In genomic region chr1:231183875-231184590, GRCh38 we compare ENCODE assay signal across 1 cellular context.
A peak's percentile ranks its signal among the peaks of the same experiment; 100 is the strongest.
TF ChIP-seq lines count a peak whose summit lies in the region.

No MANE protein-coding gene starts in this region.

TF ChIP-seq in K562, 482 proteins besides CTCF, POLR2A, EP300 and RAD21:
- TF ChIP-seq MGA (IDR thresholded peaks at IDR 0.05) (0 out of 2 replicates have a peak, but pooled peaks have one; percentile 14), ZNF23 (CRISPR knock-in tag; IDR thresholded peaks at IDR 0.05) (no peak)
